17 cellular contexts compared by ENCODE assay signal in the genomic region with DNA sequence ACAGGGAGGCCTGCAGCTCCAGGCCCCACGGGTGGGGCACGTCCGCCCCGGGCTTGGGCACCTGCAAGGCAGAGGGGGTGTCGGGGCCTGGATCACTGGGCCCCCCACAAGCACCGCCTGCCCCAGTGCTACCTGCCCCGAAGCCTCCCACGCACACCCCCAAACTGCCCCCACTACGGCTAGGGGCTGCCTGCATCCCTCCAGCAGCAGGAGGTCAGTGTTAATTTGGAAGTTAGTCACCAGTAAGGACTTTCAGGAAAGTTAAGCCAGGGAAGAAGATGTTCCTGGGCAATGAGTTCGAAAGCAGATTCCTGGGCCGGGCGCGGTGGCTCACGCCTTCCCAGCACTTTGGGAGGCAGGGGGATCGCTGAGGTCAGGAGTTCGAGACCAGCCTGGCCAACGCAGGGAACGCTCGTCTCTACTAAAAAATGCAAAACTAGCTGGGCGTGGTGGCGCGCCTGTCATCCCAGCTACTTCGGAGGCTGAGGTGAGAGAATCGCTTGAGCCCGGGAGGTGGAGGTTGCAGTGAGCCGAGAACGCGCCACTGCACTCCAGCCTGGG. TPM values are rescaled to one million over a fixed set of nuclear protein-coding genes. Genes with fewer than 3 reads are reported as not detected.
DNase-seq lines count a peak whose midpoint lies in the region; ATAC-seq and TF ChIP-seq lines count a peak whose summit lies in the region.
"Had no signal": no experiment of that assay in that cellular context is flagged by ENCODE, and none has a peak within 500 bp of the region (broad histone marks: within the 10 kb centered on the region; RNA-seq: fewer than 3 reads in every experiment).

No MANE protein-coding gene starts in this region.

- H3K4me3 ChIP-seq in SK-N-SH (ENCODE audit: low read depth in 2 of 2, low read length in 1 of 2) (no peak overlapping the region), psoas muscle (peak overlapping the region; percentile 28)
- H3K4me3 ChIP-seq: prostate gland had no signal

- no peak overlapping the region for H3K4me2 ChIP-seq in SK-N-SH

- no peak for ATAC-seq in SK-N-SH treated with all-trans-retinoic acid at 6 μM for 48 hours
- ATAC-seq in psoas muscle = no peak
- ATAC-seq: naive thymus-derived CD4-positive, alpha-beta T cell had no signal

- 97% methylated on average over 19 of the region's 28 CpGs for WGBS in SK-N-SH (ENCODE audit: low lambda C conversion rate)
- WGBS in psoas muscle, 3 donors = 86 to 92% (median 90%) methylated on average over 28 of the region's 28 CpGs

- TF ChIP-seq CTCF in SK-N-SH (IDR thresholded peaks at IDR 0.05) (no peak), psoas muscle (IDR thresholded peaks at IDR 0.05) (no peak)

- DNase-seq in SK-N-SH = peak; percentile 24
- no peak for DNase-seq in caudate nucleus (lab: John Stamatoyannopoulos, UW)
- DNase-seq in psoas muscle = no peak
- DNase-seq in SIG-M5 (lab: John Stamatoyannopoulos, UW) = no peak
- DNase-seq in NCI-H2029 (lab: John Stamatoyannopoulos, UW) = no peak
- DNase-seq: activated gamma-delta T cell treated with Interleukin-2 at 50 U/mL for 16 hours; BE2C; naive thymus-derived CD4-positive, alpha-beta T cell had no signal

- no peak overlapping the region for H2AFZ ChIP-seq in SK-N-SH (ENCODE audit: low read depth)

- CTCF ChIA-PET in SK-N-SH (lab: Yijun Ruan, JAX) = interaction anchor here (1.2 to 11.9 kb wide), 11 partner anchors 12 to 52 kb away, joined by 3 to 284 read pairs (median 20); a partner anchor contains a TSS

- peaks cover 42% of the 10 kb centered on the region for H3K79me2 ChIP-seq in SK-N-SH (ENCODE audit: insufficient read depth)

- no peaks in the 10 kb centered on the region for H3K9me2 ChIP-seq in SK-N-SH

- H3K27ac ChIP-seq in SK-N-SH (ENCODE audit: low read depth in 2 of 2, low read length in 1 of 2) (no peak overlapping the region), caudate nucleus (ENCODE audit: low read depth, low read length) (peak overlapping the region; percentile 46), psoas muscle (no peak overlapping the region)
- H3K27ac ChIP-seq: 22Rv1, prostate gland had no signal

- POLR2A ChIA-PET in SK-N-SH (lab: Yijun Ruan, JAX) = interaction anchor here (1.3 to 1.9 kb wide), 2 partner anchors 12 to 18 kb away, joined by 4 to 6 read pairs; no protein-coding TSS in a partner anchor

- H3K27me3 ChIP-seq in SK-N-SH (ENCODE audit: insufficient read depth) = no peaks in the 10 kb centered on the region
- no peaks in the 10 kb centered on the region for H3K27me3 ChIP-seq in psoas muscle (ENCODE audit: insufficient read depth in 3 of 3, low read length in 2 of 3)
- H3K27me3 ChIP-seq: BE2C, testis had no signal

- H4K20me1 ChIP-seq in SK-N-SH (ENCODE audit: insufficient read depth) = peaks cover 39% of the 10 kb centered on the region

- intact Hi-C loops in psoas muscle (cut with DNase I) = loop anchor here in 1 of 2 donors (5.0 to 10.0 kb wide), 3 partner anchors 41 to 122 kb away; a partner anchor contains a TSS

- no peak for TF ChIP-seq EP300 in SK-N-SH (IDR thresholded peaks at IDR 0.05; ENCODE audit: borderline replicate concordance in 1 of 2, low read depth in 1 of 2, low read length in 1 of 2)

- H3K4me1 ChIP-seq in SK-N-SH (ENCODE audit: control insufficient read depth in 1 of 2, insufficient read depth in 2 of 2, low read depth in 1 of 2, low read length in 1 of 2) (peaks cover 4 to 25% of the 10 kb centered on the region in 2 experiments; a peak in 1 of 4 replicates), psoas muscle (peaks cover 43% of the 10 kb centered on the region)

- no peak overlapping the region for H3K9ac ChIP-seq in SK-N-SH

- H3K9me3 ChIP-seq in SK-N-SH (no peaks in the 10 kb centered on the region), psoas muscle (no peaks in the 10 kb centered on the region)
- H3K9me3 ChIP-seq: BE2C, prostate gland, testis had no signal

- H3K36me3 ChIP-seq in SK-N-SH (replicated peaks in 1 of 2; ENCODE audit: control insufficient read depth in 1 of 2, insufficient read depth in 2 of 2, low read length in 1 of 2) = peaks cover 17 to 25% of the 10 kb centered on the region in 2 experiments
- peaks cover 0 to 25% of the 10 kb centered on the region in 2 donors for H3K36me3 ChIP-seq in psoas muscle (ENCODE audit: insufficient read depth in 1 of 2, low read depth in 1 of 2)

- no peak for TF ChIP-seq RAD21 in SK-N-SH (IDR thresholded peaks at IDR 0.05; ENCODE audit: low read length)

- peaks cover 17% of the 10 kb centered on the region for H3F3A ChIP-seq in SK-N-SH (replicated peaks; ENCODE audit: insufficient read depth)

TF ChIP-seq in SK-N-SH, 30 proteins besides CTCF, POLR2A, EP300 and RAD21 (continues in another document):
- no peak for TF ChIP-seq NFIC (IDR thresholded peaks at IDR 0.05; ENCODE audit: borderline replicate concordance)
- TF ChIP-seq, protein P1, sequence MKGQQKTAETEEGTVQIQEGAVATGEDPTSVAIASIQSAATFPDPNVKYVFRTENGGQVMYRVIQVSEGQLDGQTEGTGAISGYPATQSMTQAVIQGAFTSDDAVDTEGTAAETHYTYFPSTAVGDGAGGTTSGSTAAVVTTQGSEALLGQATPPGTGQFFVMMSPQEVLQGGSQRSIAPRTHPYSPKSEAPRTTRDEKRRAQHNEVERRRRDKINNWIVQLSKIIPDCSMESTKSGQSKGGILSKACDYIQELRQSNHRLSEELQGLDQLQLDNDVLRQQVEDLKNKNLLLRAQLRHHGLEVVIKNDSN (IDR thresholded peaks at IDR 0.05; ENCODE audit: borderline replicate concordance, low read depth) = no peak

TF ChIP-seq in SK-N-SH treated with all-trans-retinoic acid at 6 μM for 48 hours, 23 proteins besides CTCF, POLR2A, EP300 and RAD21 (continues in another document):
- TF ChIP-seq, protein P2, sequence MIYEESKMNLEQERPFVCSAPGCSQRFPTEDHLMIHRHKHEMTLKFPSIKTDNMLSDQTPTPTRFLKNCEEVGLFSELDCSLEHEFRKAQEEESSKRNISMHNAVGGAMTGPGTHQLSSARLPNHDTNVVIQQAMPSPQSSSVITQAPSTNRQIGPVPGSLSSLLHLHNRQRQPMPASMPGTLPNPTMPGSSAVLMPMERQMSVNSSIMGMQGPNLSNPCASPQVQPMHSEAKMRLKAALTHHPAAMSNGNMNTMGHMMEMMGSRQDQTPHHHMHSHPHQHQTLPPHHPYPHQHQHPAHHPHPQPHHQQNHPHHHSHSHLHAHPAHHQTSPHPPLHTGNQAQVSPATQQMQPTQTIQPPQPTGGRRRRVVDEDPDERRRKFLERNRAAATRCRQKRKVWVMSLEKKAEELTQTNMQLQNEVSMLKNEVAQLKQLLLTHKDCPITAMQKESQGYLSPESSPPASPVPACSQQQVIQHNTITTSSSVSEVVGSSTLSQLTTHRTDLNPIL (CRISPR knock-in tag; IDR thresholded peaks at IDR 0.05; ENCODE audit: low read depth) = no peak
- TF ChIP-seq GLIS3 (CRISPR knock-in tag; IDR thresholded peaks at IDR 0.05) (no peak), ZNF8 (CRISPR knock-in tag; IDR thresholded peaks at IDR 0.05) (no peak), ZC3H10 (CRISPR knock-in tag; IDR thresholded peaks at IDR 0.05) (no peak)
- TF ChIP-seq, protein P3, sequence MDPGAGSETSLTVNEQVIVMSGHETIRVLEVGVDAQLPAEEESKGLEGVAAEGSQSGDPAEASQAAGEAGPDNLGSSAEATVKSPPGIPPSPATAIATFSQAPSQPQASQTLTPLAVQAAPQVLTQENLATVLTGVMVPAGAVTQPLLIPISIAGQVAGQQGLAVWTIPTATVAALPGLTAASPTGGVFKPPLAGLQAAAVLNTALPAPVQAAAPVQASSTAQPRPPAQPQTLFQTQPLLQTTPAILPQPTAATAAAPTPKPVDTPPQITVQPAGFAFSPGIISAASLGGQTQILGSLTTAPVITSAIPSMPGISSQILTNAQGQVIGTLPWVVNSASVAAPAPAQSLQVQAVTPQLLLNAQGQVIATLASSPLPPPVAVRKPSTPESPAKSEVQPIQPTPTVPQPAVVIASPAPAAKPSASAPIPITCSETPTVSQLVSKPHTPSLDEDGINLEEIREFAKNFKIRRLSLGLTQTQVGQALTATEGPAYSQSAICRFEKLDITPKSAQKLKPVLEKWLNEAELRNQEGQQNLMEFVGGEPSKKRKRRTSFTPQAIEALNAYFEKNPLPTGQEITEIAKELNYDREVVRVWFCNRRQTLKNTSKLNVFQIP (CRISPR knock-in tag; IDR thresholded peaks at IDR 0.05; ENCODE audit: borderline replicate concordance, low read depth) = no peak

RNA-seq across cellular contexts. Expression of a gene that starts 5.5 kb away (rescaled TPM):
- not detected in 2 replicates for polyA plus RNA-seq in SK-N-SH (2012; rRNA removed)
- polyA plus RNA-seq in SK-N-SH (2012; cell fraction: cytosol; rRNA removed) = not detected in 2 replicates
- not detected in 2 replicates for polyA plus RNA-seq in SK-N-SH (2012; cell fraction: nucleus; rRNA removed)
- under 1 TPM; 0.12 to 0.20 (median 0.14) TPM for total RNA-seq in psoas muscle
- polyA plus RNA-seq in psoas muscle = under 1 TPM in 2 of 3 donors, not detected in 1; 0.01 to 0.08 TPM
- total RNA-seq: G401, H1, MCF 10A had no signal
- polyA plus RNA-seq: H1 had no signal

RNA-seq across cellular contexts. Expression of a gene that starts 20.3 kb away (rescaled TPM):
- polyA plus RNA-seq in SK-N-SH (2012; rRNA removed) = 0.76 and 0.88 TPM in 2 replicates
- polyA plus RNA-seq in SK-N-SH (2012; cell fraction: cytosol; rRNA removed) = 0.58 and 0.66 TPM in 2 replicates
- polyA plus RNA-seq in SK-N-SH (2012; cell fraction: nucleus; rRNA removed) = 0.75 and 1.8 TPM in 2 replicates
- 100 to 1,000 TPM; 107 to 191 (median 162) TPM for total RNA-seq in psoas muscle
- polyA plus RNA-seq in psoas muscle = 100 to 1,000 TPM; 110 to 271 (median 130) TPM
- total RNA-seq: lung microvascular endothelial cell had no signal

RNA-seq across cellular contexts. Expression of a gene that starts 27.4 kb away (rescaled TPM):
- 16.0 and 18.1 TPM in 2 replicates for polyA plus RNA-seq in SK-N-SH (2012; rRNA removed)
- polyA plus RNA-seq in SK-N-SH (2012; cell fraction: cytosol; rRNA removed) = 1.4 and 2.7 TPM in 2 replicates
- polyA plus RNA-seq in SK-N-SH (2012; cell fraction: nucleus; rRNA removed) = 255 and 564 TPM in 2 replicates
- total RNA-seq in psoas muscle = 1 to 10 TPM; 1.9 to 3.6 (median 2.7) TPM
- polyA plus RNA-seq in psoas muscle = 1 to 10 TPM in 1 of 3 donors, under 1 TPM in 2; 0.38 to 2.4 (median 0.53) TPM
- polyA plus RNA-seq: naive thymus-derived CD4-positive, alpha-beta T cell had no signal

RNA-seq across cellular contexts. Expression of a gene that starts 31.4 kb away (rescaled TPM):
- not detected in 2 replicates for polyA plus RNA-seq in SK-N-SH (2012; rRNA removed)
- polyA plus RNA-seq in SK-N-SH (2012; cell fraction: cytosol; rRNA removed) = not detected in 2 replicates
- polyA plus RNA-seq in SK-N-SH (2012; cell fraction: nucleus; rRNA removed) = 0.04 TPM in 1 of 2 replicates, not detected in the other
- not detected for total RNA-seq in psoas muscle
- under 1 TPM in 1 of 3 donors, not detected in 2; 0.04 TPM for polyA plus RNA-seq in psoas muscle
- total RNA-seq: astrocyte, G401, H1, lung microvascular endothelial cell, MCF 10A had no signal

RNA-seq across cellular contexts. Expression of a gene that starts 39.9 kb away (rescaled TPM):
- polyA plus RNA-seq in SK-N-SH (2012; rRNA removed) (35.0 and 55.8 TPM in 2 replicates), psoas muscle (10 to 100 TPM; 25.9 to 33.6 (median 28.9) TPM)
- polyA plus RNA-seq in SK-N-SH (2012; cell fraction: cytosol; rRNA removed) = 18.7 and 29.3 TPM in 2 replicates
- 271 and 351 TPM in 2 replicates for polyA plus RNA-seq in SK-N-SH (2012; cell fraction: nucleus; rRNA removed)
- total RNA-seq in psoas muscle = 10 to 100 TPM; 31.1 to 46.8 (median 40.2) TPM

Comparison
In these comparisons a context has a peak if more than half of its experiments do, and no peak if none do; other contexts are left out.
1. RNA of a gene that starts 20.3 kb away (polyA plus RNA-seq): 110 to 271 TPM in psoas muscle; 0.58 to 1.8 TPM in SK-N-SH; every median in the first group is over 10 times any median in the second.